In genomic region chr2:2705871-2706270, GRCh38 we compare ENCODE assay signal across 21 cellular contexts.
DNase-seq lines count a peak whose midpoint lies in the region; ATAC-seq and TF ChIP-seq lines count a peak whose summit lies in the region.
"Had no signal": no experiment of that assay in that cellular context is flagged by ENCODE, and none has a peak within 500 bp of the region (broad histone marks: within the 10 kb centered on the region; RNA-seq: fewer than 3 reads in every experiment).

No MANE protein-coding gene starts in this region.

- H3K9ac ChIP-seq in neural progenitor cell = no peak overlapping the region

- H3K79me2 ChIP-seq in neural progenitor cell (ENCODE audit: low read depth) = no peaks in the 10 kb centered on the region

- no peaks in the 10 kb centered on the region for H3K36me3 ChIP-seq in neural progenitor cell

- DNase-seq in stimulated activated naive CD8-positive, alpha-beta T cell treated with anti-CD3 and anti-CD28 coated beads, Interleukin-15, amount 100 ng/mL, for 72 hours = no peak
- DNase-seq in stimulated activated naive CD8-positive, alpha-beta T cell treated with anti-CD3 and anti-CD28 coated beads, Interleukin-15, Interleukin-2, amounts not matched to agents 100 U/mL and 50 U/mL, for 24 hours = no peak
- no peak for DNase-seq in neural progenitor cell (ENCODE audit: low spot score)
- no peak for DNase-seq in stimulated activated naive CD4-positive, alpha-beta T cell treated with Interleukin-2 at 50 U/mL for 16 hours (lab: John Stamatoyannopoulos, UW)
- DNase-seq in foreskin melanocyte = no peak
- DNase-seq: 8988T; C1 segment of cervical spinal cord; CD4-positive, CD25-positive, alpha-beta regulatory T cell; CD8-positive, alpha-beta memory T cell; COR-L47; DMS 273 treated with DMSO at 0.1 percent for 48 hours; DMS53; DND-41; EL; HCEC 1CT; IMR-90 had no signal

- no peaks in the 10 kb centered on the region for H4K20me1 ChIP-seq in neural progenitor cell (ENCODE audit: low read depth)

- peaks cover 25% of the 10 kb centered on the region for H3K4me1 Mint-ChIP-seq in stimulated activated naive CD8-positive, alpha-beta T cell treated with anti-CD3 and anti-CD28 coated beads, Interleukin-15, amount 100 ng/mL, for 72 hours
- H3K4me1 Mint-ChIP-seq in neural progenitor cell = peaks cover 42% of the 10 kb centered on the region
- H3K4me1 Mint-ChIP-seq: CD8-positive, alpha-beta memory T cell had no signal

- no peak overlapping the region for H3K4me2 ChIP-seq in neural progenitor cell
- H3K4me2 ChIP-seq: GM23338 had no signal

- H3K4me3 Mint-ChIP-seq in stimulated activated naive CD8-positive, alpha-beta T cell treated with anti-CD3 and anti-CD28 coated beads, Interleukin-15, amount 100 ng/mL, for 72 hours = no peak overlapping the region
- H3K4me3 Mint-ChIP-seq in neural progenitor cell = peak overlapping the region; percentile 27
- H3K4me3 Mint-ChIP-seq: CD4-positive, CD25-positive, alpha-beta regulatory T cell; CD8-positive, alpha-beta memory T cell; GM23338 had no signal

- H3F3A ChIP-seq in neural progenitor cell (ENCODE audit: low read depth) = no peaks in the 10 kb centered on the region

- no peak overlapping the region for H2AFZ ChIP-seq in neural progenitor cell (replicated peaks)
- H2AFZ ChIP-seq: GM23338 had no signal

- no peaks in the 10 kb centered on the region for H3K27me3 ChIP-seq in neural progenitor cell

- H3K9me3 Mint-ChIP-seq in stimulated activated naive CD8-positive, alpha-beta T cell treated with anti-CD3 and anti-CD28 coated beads, Interleukin-15, amount 100 ng/mL, for 72 hours = no peaks in the 10 kb centered on the region
- H3K9me3 Mint-ChIP-seq in neural progenitor cell = no peaks in the 10 kb centered on the region
- H3K9me3 Mint-ChIP-seq: GM23338 had no signal

- peak; percentile 16 for ATAC-seq in stimulated activated naive CD8-positive, alpha-beta T cell treated with anti-CD3 and anti-CD28 coated beads, Interleukin-15, amount 100 ng/mL, for 72 hours
- ATAC-seq in stimulated activated naive CD8-positive, alpha-beta T cell treated with anti-CD3 and anti-CD28 coated beads, Interleukin-15, Interleukin-2, amounts not matched to agents 100 U/mL and 50 U/mL, for 24 hours = no peak
- ATAC-seq in HG03139 (IDR thresholded peaks at IDR 0.05; ENCODE audit: unreplicated experiment) (no peak), GM21360 (IDR thresholded peaks at IDR 0.05; ENCODE audit: unreplicated experiment) (no peak)
- ATAC-seq: GM12878, GM23338 had no signal

- H3K27ac Mint-ChIP-seq in stimulated activated naive CD8-positive, alpha-beta T cell treated with anti-CD3 and anti-CD28 coated beads, Interleukin-15, amount 100 ng/mL, for 72 hours = peak overlapping the region; percentile 13 to 91
- peak overlapping the region; percentile 37 for H3K27ac Mint-ChIP-seq in neural progenitor cell
- H3K27ac Mint-ChIP-seq: CD8-positive, alpha-beta memory T cell; GM23338 had no signal

- H3K9me3 ChIP-seq in neural progenitor cell (ENCODE audit: low read depth) = no peaks in the 10 kb centered on the region

- no peak overlapping the region for H3K4me3 ChIP-seq in neural progenitor cell
- H3K4me3 ChIP-seq: GM12878, GM23338 had no signal

- H3K36me3 Mint-ChIP-seq in neural progenitor cell = no peaks in the 10 kb centered on the region
- H3K36me3 Mint-ChIP-seq: CD4-positive, CD25-positive, alpha-beta regulatory T cell; CD8-positive, alpha-beta memory T cell had no signal

- no peaks in the 10 kb centered on the region for H3K27me3 Mint-ChIP-seq in stimulated activated naive CD8-positive, alpha-beta T cell treated with anti-CD3 and anti-CD28 coated beads, Interleukin-15, amount 100 ng/mL, for 72 hours
- H3K27me3 Mint-ChIP-seq in neural progenitor cell (ENCODE audit: insufficient read depth, low read depth) = peaks cover 28% of the 10 kb centered on the region
- H3K27me3 Mint-ChIP-seq: CD4-positive, CD25-positive, alpha-beta regulatory T cell; CD8-positive, alpha-beta memory T cell had no signal

- H3K4me1 ChIP-seq in neural progenitor cell = peaks cover 20% of the 10 kb centered on the region

- TF ChIP-seq CTCF in neural progenitor cell (IDR thresholded peaks at IDR 0.05) = no peak

- H3K27ac ChIP-seq in angular gyrus (ENCODE audit: low read depth, low read length) = peak overlapping the region; percentile 25
- H3K27ac ChIP-seq in neural progenitor cell = no peak overlapping the region
